20 cellular contexts compared by ENCODE assay signal in the genomic region with DNA sequence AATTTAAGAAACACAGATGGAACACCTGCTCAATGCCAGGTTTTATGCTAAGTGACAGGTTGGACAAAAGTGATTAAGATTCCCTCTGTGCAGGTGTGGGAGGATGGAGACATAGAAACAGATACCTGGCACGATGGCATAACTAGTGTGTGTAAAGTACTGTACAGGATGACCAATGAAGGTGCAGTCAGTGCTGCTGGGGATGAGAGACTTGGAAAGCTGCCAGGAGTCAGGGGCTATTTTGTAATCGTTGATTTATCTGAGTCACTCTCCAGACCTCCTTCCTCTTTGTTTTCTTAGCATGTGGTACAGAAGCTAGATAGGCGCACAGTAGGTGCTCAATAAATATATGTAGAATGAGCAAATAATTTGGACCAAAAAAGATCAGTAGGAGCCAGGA. TPM values are rescaled to one million over a fixed set of nuclear protein-coding genes. Genes with fewer than 3 reads are reported as not detected.
DNase-seq lines count a peak whose midpoint lies in the region; ATAC-seq, FAIRE-seq and TF ChIP-seq lines count a peak whose summit lies in the region.
"Had no signal": no experiment of that assay in that cellular context is flagged by ENCODE, and none has a peak within 500 bp of the region (broad histone marks: within the 10 kb centered on the region; RNA-seq: fewer than 3 reads in every experiment).

No MANE protein-coding gene starts in this region.

- no peak overlapping the region for H3K4me2 ChIP-seq in HepG2 (ENCODE audit: low read depth, low read length)
- H3K4me2 ChIP-seq: SK-N-SH had no signal

- in situ Hi-C loops in HepG2 (cut with HindIII; ENCODE audit: extremely low pct_ligation_motif_present, low pct_unique_long_range_greater_than_20kb): no loop called here

- CTCF ChIA-PET in HepG2 (lab: Yijun Ruan, JAX; ENCODE audit: low intra/inter-chr PET ratio, low total read pairs): no interaction called here

- TF ChIP-seq RAD21 in HepG2 (CRISPR knock-in tag; IDR thresholded peaks at IDR 0.05): no peak

- TF ChIP-seq CTCF in HepG2 (CRISPR knock-in tag; IDR thresholded peaks at IDR 0.05) (no peak), right lobe of liver (IDR thresholded peaks at IDR 0.05) (no peak), epithelial cell of esophagus (IDR thresholded peaks at IDR 0.05; ENCODE audit: insufficient read depth, low read depth, low read length, missing control alignments) (no peak), thyroid gland (IDR thresholded peaks at IDR 0.05) (no peak)

- H4K20me1 ChIP-seq in HepG2 (ENCODE audit: insufficient read depth, low read length): no peaks in the 10 kb centered on the region

- H3K27me3 ChIP-seq in HepG2 (ENCODE audit: control insufficient read depth in 1 of 2, insufficient read depth in 2 of 2, low read length in 2 of 2) (no peaks in the 10 kb centered on the region), right lobe of liver (no peaks in the 10 kb centered on the region), thyroid gland (no peaks in the 10 kb centered on the region)

- no peak overlapping the region for H3K9ac ChIP-seq in HepG2 (ENCODE audit: insufficient read depth, low read depth, low read length)
- H3K9ac ChIP-seq: SK-N-SH had no signal

- H2AFZ ChIP-seq in HepG2 (ENCODE audit: low read length): no peak overlapping the region

- H3K9me3 ChIP-seq in HepG2 (ENCODE audit: low read length) (no peaks in the 10 kb centered on the region), right lobe of liver (no peaks in the 10 kb centered on the region), thyroid gland (no peaks in the 10 kb centered on the region)
- H3K9me3 ChIP-seq: SK-N-SH had no signal

- no peak for FAIRE-seq in HepG2 (lab: Jason Lieb, UNC)

- H3K4me3 ChIP-seq in HepG2 (replicated peaks in 1 of 3; ENCODE audit: insufficient read depth in 1 of 3, low read depth in 2 of 3, low read length in 3 of 3) (no peak overlapping the region), right lobe of liver (no peak overlapping the region), epithelial cell of esophagus (ENCODE audit: low read length) (no peak overlapping the region), thyroid gland (replicated peaks in 1 of 3) (no peak overlapping the region)

- H3K79me2 ChIP-seq in HepG2 (ENCODE audit: insufficient read depth, low read length): no peaks in the 10 kb centered on the region

- no peaks in the 10 kb centered on the region for H3K36me3 ChIP-seq in HepG2 (replicated peaks in 1 of 2; ENCODE audit: control insufficient read depth in 1 of 2, insufficient read depth in 2 of 2, low read length in 2 of 2)
- H3K36me3 ChIP-seq in right lobe of liver: no peaks in the 10 kb centered on the region
- H3K36me3 ChIP-seq in thyroid gland: no peaks in the 10 kb centered on the region

- POLR2A ChIA-PET in HepG2 (lab: Yijun Ruan, JAX): no interaction called here

- no peak for TF ChIP-seq EP300 in HepG2 (IDR thresholded peaks at IDR 0.05; ENCODE audit: low read depth in 2 of 2, low read length in 2 of 2)
- no peak for TF ChIP-seq EP300 in HepG2 (CRISPR knock-in tag; IDR thresholded peaks at IDR 0.05; ENCODE audit: borderline replicate concordance)

- intact Hi-C loops in HepG2 (cut with micrococcal nuclease; ENCODE audit: unreplicated experiment) (no loop called here), right lobe of liver (cut with DNase I) (no loop called here), thyroid gland (cut with DNase I) (no loop called here)

- WGBS in HepG2 (ENCODE audit: low lambda C conversion rate): 3% methylated on average over 3 of the region's 3 CpGs
- WGBS in right lobe of liver (ENCODE audit: insufficient coverage, low coverage, low lambda C conversion rate, missing lambda C conversion rate): 46% methylated on average over 3 of the region's 3 CpGs
- whole genome bisulfite sequencing in thyroid gland, 2 donors: 62 to 64% methylated on average over 3 of the region's 3 CpGs

- TF ChIP-seq POLR2A in HepG2 (IDR thresholded peaks at IDR 0.05; ENCODE audit: insufficient read depth in 1 of 2, low read depth in 2 of 2, low read length in 2 of 2) (no peak), right lobe of liver (IDR thresholded peaks at IDR 0.05) (no peak), thyroid gland (IDR thresholded peaks at IDR 0.05) (no peak)

- DNase-seq in HepG2 (ENCODE audit: low spot score) (peak; percentile 1), right lobe of liver (no peak), NCI-H748 treated with DMSO at 0.1 percent for 48 hours (lab: John Stamatoyannopoulos, UW) (peak; percentile 40), epithelial cell of esophagus (ENCODE audit: low read depth) (peak; percentile 46), thyroid gland (no peak), KG1 (lab: John Stamatoyannopoulos, UW) (no peak), DMS153 treated with DMSO at 0.1 percent for 48 hours (lab: John Stamatoyannopoulos, UW; ENCODE audit: unreplicated experiment) (no peak)
- DNase-seq: ACHN, DND-41, HCEC 1CT, NCI-H1092, NCI-H1694, NCI-H2107, NCI-H345, NCI-H774, SK-N-SH, T-helper 1 cell had no signal

- BruUV-seq in HepG2 (replicated peaks; lab: Mats Ljungman, UMichigan): no TSS peak

- H3K27ac ChIP-seq in HepG2 (ENCODE audit: extremely low read length, insufficient read depth, low read length) (no peak overlapping the region), right lobe of liver (no peak overlapping the region), thyroid gland (no peak overlapping the region)

- no peaks in the 10 kb centered on the region for H3K4me1 ChIP-seq in HepG2 (ENCODE audit: insufficient read depth, low read length)
- no peaks in the 10 kb centered on the region for H3K4me1 ChIP-seq in right lobe of liver
- H3K4me1 ChIP-seq in thyroid gland: no peaks in the 10 kb centered on the region

- ATAC-seq in HepG2: no peak
- ATAC-seq in right lobe of liver: no peak
- ATAC-seq: Panc1, Right ventricle myocardium inferior had no signal

TF ChIP-seq in HepG2, 621 proteins besides CTCF, POLR2A, EP300 and RAD21:
- TF ChIP-seq LCORL (IDR thresholded peaks at IDR 0.05): no peak
- TF ChIP-seq LCORL (CRISPR knock-in tag; IDR thresholded peaks at IDR 0.05): no peak
- TF ChIP-seq NFYB (CRISPR knock-in tag; IDR thresholded peaks at IDR 0.05): no peak
TF ChIP-seq in HepG2: peak in this region for 0.

RNA-seq across cellular contexts. Expression of gene CWH43, which starts 58.2 kb away (rescaled TPM):
- total RNA-seq in HepG2 (2016; rRNA removed; fragmentation: Illumina TruSeq; extraction: Trizol): not detected in 2 replicates
- not detected in 2 replicates for total RNA-seq in HepG2 (2016; cell fraction: cytosol; rRNA removed; fragmentation: Illumina TruSeq; extraction: Trizol; ENCODE audit: low read depth)
- total RNA-seq in HepG2 (2016; cell fraction: insoluble cytoplasmic fraction; rRNA removed; fragmentation: Illumina TruSeq; extraction: Trizol): not detected in 2 replicates
- total RNA-seq in HepG2 (2016; cell fraction: membrane; rRNA removed; fragmentation: Illumina TruSeq; extraction: Trizol): not detected in 2 replicates
- not detected in 2 replicates for total RNA-seq in HepG2 (2016; cell fraction: nucleus; rRNA removed; fragmentation: Illumina TruSeq; extraction: Trizol)
- polyA plus RNA-seq in HepG2 (2011; rRNA removed): not detected in 2 replicates
- polyA plus RNA-seq in HepG2 (2011; cell fraction: cytosol; rRNA removed): not detected in 2 replicates
- not detected in 2 replicates for polyA plus RNA-seq in HepG2 (2011; cell fraction: nucleus; rRNA removed)
- not detected in 2 replicates for polyA plus RNA-seq in HepG2 (2012)
- not detected in 2 replicates for polyA plus RNA-seq in HepG2 (2016; cell fraction: cytosol; fragmentation: Illumina TruSeq; extraction: Trizol; ENCODE audit: low read depth)
- polyA plus RNA-seq in HepG2 (2016; cell fraction: insoluble cytoplasmic fraction; fragmentation: Illumina TruSeq; extraction: Trizol; ENCODE audit: low read depth): not detected in 2 replicates
- not detected in 2 replicates for polyA plus RNA-seq in HepG2 (2016; cell fraction: membrane; fragmentation: Illumina TruSeq; extraction: Trizol; ENCODE audit: low read depth)
- not detected in 2 replicates for polyA plus RNA-seq in HepG2 (2016; cell fraction: nucleus; fragmentation: Illumina TruSeq; extraction: Trizol; ENCODE audit: insufficient read depth, low read depth)
- polyA minus RNA-seq in HepG2 (2011; rRNA and poly(A)+ RNA removed; ENCODE audit: low replicate concordance): not detected in 2 replicates
- polyA minus RNA-seq in HepG2 (2011; cell fraction: cytosol; rRNA and poly(A)+ RNA removed): not detected in 2 replicates
- polyA minus RNA-seq in HepG2 (2011; cell fraction: nucleus; rRNA and poly(A)+ RNA removed): not detected in 2 replicates
- total RNA-seq in right lobe of liver: under 1 TPM in 3 of 6 experiments, not detected in 3; 0.13 to 0.37 (median 0.22) TPM
- total RNA-seq in thyroid gland: 10 to 100 TPM in 3 of 4 donors, 1 to 10 TPM in 1; 5.3 to 27.4 (median 18.8) TPM
- total RNA-seq: HT-29, Right ventricle myocardium inferior had no signal
- polyA plus RNA-seq: SK-N-SH had no signal

Comparison
In these comparisons a context has a peak if more than half of its experiments do, and no peak if none do; other contexts are left out.
1. DNase-seq: peak in HepG2 (single experiment), NCI-H748 treated with DMSO at 0.1 percent for 48 hours (single experiment) and epithelial cell of esophagus (single experiment); none in right lobe of liver (0 of 3), thyroid gland (0 of 2), KG1 (single experiment) and DMS153 treated with DMSO at 0.1 percent for 48 hours (single experiment).
2. RNA of gene CWH43, which starts 58.2 kb away (total RNA-seq): 5.3 to 27.4 TPM in thyroid gland; 0.13 to 0.37 TPM in right lobe of liver and not detected in HepG2; every median in the first group is over 4 times any median in the second.